In genomic region chr12:121799175-121799841, GRCh38 we compare ENCODE assay signal across 8 cellular contexts. TPM values are rescaled to one million over a fixed set of nuclear protein-coding genes. Genes with fewer than 3 reads are reported as not detected.
DNase-seq lines count a peak whose midpoint lies in the region; ATAC-seq, FAIRE-seq and TF ChIP-seq lines count a peak whose summit lies in the region.
"Had no signal": no experiment of that assay in that cellular context is flagged by ENCODE, and none has a peak within 500 bp of the region (broad histone marks: within the 10 kb centered on the region; RNA-seq: fewer than 3 reads in every experiment).

No MANE protein-coding gene starts in this region.

- ATAC-seq in GM18517 (IDR thresholded peaks at IDR 0.05; ENCODE audit: unreplicated experiment), result no peak

- peaks cover 30% of the 10 kb centered on the region for H3F3A ChIP-seq in SU-DHL-6 (ENCODE audit: insufficient read depth)

- H3K9me2 ChIP-seq in SU-DHL-6 (replicated peaks; ENCODE audit: insufficient read depth, low read length), result no peaks in the 10 kb centered on the region

- H3K79me2 ChIP-seq in SU-DHL-6 (ENCODE audit: insufficient read depth, low read length), result peaks cover 18% of the 10 kb centered on the region; the same call in 1 of the 2 replicates
- peaks cover 38% of the 10 kb centered on the region for H3K79me2 ChIP-seq in mammary epithelial cell (ENCODE audit: insufficient read depth, low read length)

- DNase-seq in GM12892 (ENCODE audit: insufficient read length) (peak; percentile 59), NCI-H146 (lab: John Stamatoyannopoulos, UW) (peak; percentile 85), mammary epithelial cell (peak; percentile 83), sigmoid colon (peak; percentile 93)

- peak overlapping the region; percentile 58 for H3K4me3 ChIP-seq in SU-DHL-6 (ENCODE audit: insufficient read depth, low read length, poor library complexity, severe bottlenecking)
- peak overlapping the region; percentile 28 to 67 (median 44) for H3K4me3 ChIP-seq in mammary epithelial cell (replicated peaks in 1 of 3; ENCODE audit: insufficient read depth in 1 of 3, low read depth in 2 of 3, low read length in 3 of 3)
- peak overlapping the region; percentile 86 for H3K4me3 ChIP-seq in iPS-18c (ENCODE audit: insufficient read depth, low read depth, low read length)
- H3K4me3 ChIP-seq in sigmoid colon, result peak overlapping the region; percentile 58 to 81 (median 78)

- TF ChIP-seq EP300 in sigmoid colon (IDR thresholded peaks at IDR 0.05), result no peak

- TF ChIP-seq POLR2A in GM12892 (IDR thresholded peaks at IDR 0.05; ENCODE audit: low read depth, low read length) (no peak), sigmoid colon (IDR thresholded peaks at IDR 0.05) (no peak)

- H3K27me3 ChIP-seq in SU-DHL-6 (ENCODE audit: low read length) (no peaks in the 10 kb centered on the region), mammary epithelial cell (ENCODE audit: insufficient read depth, low read length) (no peaks in the 10 kb centered on the region), sigmoid colon (no peaks in the 10 kb centered on the region)

- in situ Hi-C loops in mammary epithelial cell (cut with MboI; ENCODE audit: low sequenced_read_pairs in 2 of 2), result loop anchor here (5.0 to 10.0 kb wide), 3 partner anchors 88 to 105 kb away; partner anchors contain the start of gene PSMD9 (in 1 of the 2)

- CTCF ChIA-PET in mammary epithelial cell (lab: Charles Lee; ENCODE audit: low non-redundant PET), result interaction anchor here (0.8 kb wide), 1 partner anchor 89 kb away, joined by 4 read pairs; the partner anchor contains the start of gene PSMD9

- 13% methylated on average over 10 of the region's 30 CpGs for WGBS in mammary epithelial cell (ENCODE audit: low coverage, missing lambda C conversion rate)
- 5 to 13% methylated on average over 30 of the region's 30 CpGs for WGBS in sigmoid colon, 2 donors

- intact Hi-C loops in mammary epithelial cell (cut with micrococcal nuclease) (loop anchor here (5.0 kb wide), 1 partner anchor 323 kb away; no protein-coding TSS in a partner anchor), sigmoid colon (cut with DNase I) (no loop called here)

- no TSS peak for BruUV-seq in mammary epithelial cell (replicated peaks; lab: Mats Ljungman, UMichigan)

- H3K27ac ChIP-seq in SU-DHL-6 (ENCODE audit: low read depth, low read length) (peak overlapping the region; percentile 97), mammary epithelial cell (ENCODE audit: insufficient read depth, low read depth, low read length) (peak overlapping the region; percentile 92), sigmoid colon (peak overlapping the region; percentile 100)

- H3K4me2 ChIP-seq in SU-DHL-6 (ENCODE audit: low read depth, low read length, poor library complexity, severe bottlenecking) (peak overlapping the region; percentile 97), mammary epithelial cell (ENCODE audit: insufficient read depth, low read depth, low read length) (peak overlapping the region; percentile 96)

- dilution Hi-C loops in mammary epithelial cell (cut with HindIII; ENCODE audit: low sequenced_read_pairs), result loop anchor here (5.0 kb wide), 2 partner anchors 123 to 213 kb away; no protein-coding TSS in a partner anchor

- H3K4me1 ChIP-seq in mammary epithelial cell (ENCODE audit: insufficient read depth, low read length) (peaks cover 66% of the 10 kb centered on the region), sigmoid colon (peaks cover 0 to 55% (median 51%) of the 10 kb centered on the region in 4 donors)

- H3K9ac ChIP-seq in SU-DHL-6 (ENCODE audit: low read length) (peak overlapping the region; percentile 77), mammary epithelial cell (ENCODE audit: insufficient read depth, low read length) (peak overlapping the region; percentile 92)

- no peak overlapping the region for H2AFZ ChIP-seq in SU-DHL-6 (ENCODE audit: low read depth, low read length, severe bottlenecking)
- no peak overlapping the region for H2AFZ ChIP-seq in mammary epithelial cell (ENCODE audit: low read depth, low read length)

- H3K36me3 ChIP-seq in SU-DHL-6 (ENCODE audit: low read length) (no peaks in the 10 kb centered on the region), mammary epithelial cell (ENCODE audit: insufficient read depth, low read length) (no peaks in the 10 kb centered on the region), sigmoid colon (peaks cover 0 to 12% (median 4%) of the 10 kb centered on the region in 4 donors)

- peak; percentile 46 for FAIRE-seq in GM12892 (lab: Jason Lieb, UNC)

- H3K9me3 ChIP-seq in SU-DHL-6 (ENCODE audit: insufficient read depth, low read length) (no peaks in the 10 kb centered on the region), mammary epithelial cell (replicated peaks; ENCODE audit: insufficient read depth, low read length) (no peaks in the 10 kb centered on the region), iPS-18c (ENCODE audit: control insufficient read depth, insufficient read depth, low read length) (no peaks in the 10 kb centered on the region), sigmoid colon (no peaks in the 10 kb centered on the region)

- TF ChIP-seq CTCF in SU-DHL-6 (IDR thresholded peaks at IDR 0.05; ENCODE audit: insufficient read depth, low read length, poor library complexity, severe bottlenecking) (no peak), mammary epithelial cell (conservative IDR thresholded peaks at IDR 0.05 in 1 of 2, IDR thresholded peaks at IDR 0.05 in 1 of 2; ENCODE audit: extremely low read depth in 1 of 2, insufficient read depth in 1 of 2, low read depth in 1 of 2, low read length in 2 of 2) (no peak), sigmoid colon (IDR thresholded peaks at IDR 0.05) (no peak)

- no peaks in the 10 kb centered on the region for H4K20me1 ChIP-seq in SU-DHL-6 (ENCODE audit: low read depth, low read length)
- no peaks in the 10 kb centered on the region for H4K20me1 ChIP-seq in mammary epithelial cell (ENCODE audit: insufficient read depth, low read length)

RNA-seq across cellular contexts. Expression of gene SETD1B, which starts 4.5 kb away (rescaled TPM):
- polyA plus RNA-seq in GM12892 (2012; ENCODE audit: missing spikeins), result 2.1 TPM
- 10 to 100 TPM in 1 of 2 donors, 1 to 10 TPM in 1; 4.3 to 16.0 TPM for total RNA-seq in mammary epithelial cell
- 0.94 TPM for polyA plus RNA-seq in mammary epithelial cell
- 5.4 TPM for polyA minus RNA-seq in mammary epithelial cell
- 10 to 100 TPM in 2 of 4 donors, 1 to 10 TPM in 2; 7.6 to 16.9 (median 11.4) TPM for total RNA-seq in sigmoid colon
- polyA plus RNA-seq in sigmoid colon, result 10 to 100 TPM in 1 of 3 donors, 1 to 10 TPM in 2; 2.4 to 16.0 (median 3.0) TPM

RNA-seq across cellular contexts. Expression of gene RHOF, which starts 5.8 kb away (rescaled TPM):
- polyA plus RNA-seq in GM12892 (2012; ENCODE audit: missing spikeins), result 32.0 TPM
- total RNA-seq in mammary epithelial cell (1 to 10 TPM; 4.4 to 6.2 TPM), sigmoid colon (10 to 100 TPM in 1 of 4 donors, 1 to 10 TPM in 3; 7.6 to 15.0 (median 8.1) TPM)
- polyA plus RNA-seq in mammary epithelial cell (1.4 TPM), sigmoid colon (100 to 1,000 TPM in 1 of 3 donors, 10 to 100 TPM in 2; 35.4 to 132 (median 48.9) TPM)
- 0.26 TPM for polyA minus RNA-seq in mammary epithelial cell

RNA-seq across cellular contexts. Expression of gene HPD, which starts 59.4 kb away (rescaled TPM):
- not detected for polyA plus RNA-seq in GM12892 (2012; ENCODE audit: missing spikeins)
- total RNA-seq in mammary epithelial cell (under 1 TPM in 1 of 2 donors, not detected in 1; 0.17 TPM), sigmoid colon (1 to 10 TPM in 1 of 4 donors, under 1 TPM in 3; 0.27 to 2.8 (median 0.34) TPM)
- polyA plus RNA-seq in mammary epithelial cell (0.03 TPM), sigmoid colon (1 to 10 TPM in 1 of 3 donors, under 1 TPM in 1, not detected in 1; 0.86 to 2.4 TPM)
- polyA minus RNA-seq in mammary epithelial cell, result not detected
- total RNA-seq: glomerular endothelial cell had no signal
